Comparison of ENCODE assay signal across 24 cellular contexts in the genomic region with DNA sequence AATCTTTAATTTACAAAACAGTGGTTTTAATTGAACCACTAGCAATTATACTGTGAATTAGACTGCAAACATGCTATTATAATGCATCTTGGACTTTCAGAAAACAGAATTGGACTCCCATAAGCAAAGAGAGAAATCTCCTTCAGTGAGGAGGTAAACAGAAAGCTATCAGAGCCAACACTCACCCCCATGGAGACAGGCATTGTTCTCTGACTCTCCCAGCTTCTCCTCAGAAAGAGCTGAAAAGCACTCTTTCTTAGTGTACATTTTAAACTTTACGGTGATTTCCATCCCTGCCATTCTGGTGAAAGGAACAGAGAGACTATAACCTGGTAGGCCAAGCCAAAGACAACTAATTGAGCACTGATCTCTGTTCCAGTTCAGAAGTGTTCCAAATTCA.
DNase-seq lines count a peak whose midpoint lies in the region; ATAC-seq and TF ChIP-seq lines count a peak whose summit lies in the region.
"Had no signal": no experiment of that assay in that cellular context is flagged by ENCODE, and none has a peak within 500 bp of the region (broad histone marks: within the 10 kb centered on the region; RNA-seq: fewer than 3 reads in every experiment).

No MANE protein-coding gene starts in this region.

- H3K4me2 ChIP-seq in neural progenitor cell = peak overlapping the region; percentile 61
- H3K4me2 ChIP-seq: BLaER1 treated with 17β-estradiol and CSF1 and Interleukin-3, amounts not matched to agents 10 nM and 100 nM; PC-9 had no signal

- H4K20me1 ChIP-seq in neural progenitor cell (ENCODE audit: low read depth) = no peaks in the 10 kb centered on the region
- H4K20me1 ChIP-seq: BLaER1 treated with 17β-estradiol and CSF1 and Interleukin-3, amounts not matched to agents 10 nM and 100 nM had no signal

- H3K4me1 ChIP-seq in endodermal cell (ENCODE audit: control insufficient read depth, insufficient read depth, low read length) (peaks cover 2% of the 10 kb centered on the region), neural progenitor cell (peaks cover 22% of the 10 kb centered on the region)
- H3K4me1 ChIP-seq: BLaER1 treated with 17β-estradiol and CSF1 and Interleukin-3, amounts not matched to agents 10 nM and 100 nM; Caco-2 had no signal

- peaks cover 10% of the 10 kb centered on the region for H3F3A ChIP-seq in neural progenitor cell (ENCODE audit: low read depth)

- no peak overlapping the region for H3K9ac ChIP-seq in endodermal cell (ENCODE audit: extremely low read depth, low read length, poor library complexity, severe bottlenecking)
- H3K9ac ChIP-seq in neural progenitor cell = no peak overlapping the region
- H3K9ac ChIP-seq: BLaER1 treated with 17β-estradiol and CSF1 and Interleukin-3, amounts not matched to agents 10 nM and 100 nM had no signal

- ATAC-seq in GM21825 (IDR thresholded peaks at IDR 0.05; ENCODE audit: unreplicated experiment) (no peak), GM21515 (IDR thresholded peaks at IDR 0.05; ENCODE audit: unreplicated experiment) (no peak)

- no peak for TF ChIP-seq CTCF in endodermal cell (conservative IDR thresholded peaks at IDR 0.05)
- TF ChIP-seq CTCF in neural progenitor cell (IDR thresholded peaks at IDR 0.05) = no peak

- no peaks in the 10 kb centered on the region for H3K9me3 ChIP-seq in endodermal cell (ENCODE audit: control insufficient read depth, low read length)
- H3K9me3 ChIP-seq in neural progenitor cell (ENCODE audit: low read depth) = no peaks in the 10 kb centered on the region
- H3K9me3 ChIP-seq: BLaER1 treated with 17β-estradiol and CSF1 and Interleukin-3, amounts not matched to agents 10 nM and 100 nM; Caco-2 had no signal

- H3K36me3 ChIP-seq in endodermal cell (ENCODE audit: control insufficient read depth, insufficient read depth, low read length) (no peaks in the 10 kb centered on the region), neural progenitor cell (no peaks in the 10 kb centered on the region)
- H3K36me3 ChIP-seq: BLaER1 treated with 17β-estradiol and CSF1 and Interleukin-3, amounts not matched to agents 10 nM and 100 nM had no signal

- H3K27me3 ChIP-seq in endodermal cell (ENCODE audit: control insufficient read depth, insufficient read depth, low read length, poor library complexity, severe bottlenecking) (no peaks in the 10 kb centered on the region), neural progenitor cell (no peaks in the 10 kb centered on the region)
- H3K27me3 ChIP-seq: BLaER1 treated with 17β-estradiol and CSF1 and Interleukin-3, amounts not matched to agents 10 nM and 100 nM had no signal

- H3K27ac Mint-ChIP-seq in endodermal cell (peak overlapping the region; percentile 82), neural progenitor cell (peak overlapping the region; percentile 61)
- H3K27ac Mint-ChIP-seq: CD4-positive, alpha-beta memory T cell had no signal

- WGBS in endodermal cell (ENCODE audit: insufficient coverage in 1 of 2, insufficient read length in 1 of 2), 2 experiments = 14 to 67% methylated on average over 1 of the region's 1 CpG

- H3K79me2 ChIP-seq in neural progenitor cell (ENCODE audit: low read depth) = no peaks in the 10 kb centered on the region

- no peak overlapping the region for H3K27ac ChIP-seq in endodermal cell (ENCODE audit: low read depth, low read length)
- H3K27ac ChIP-seq in neural progenitor cell = peak overlapping the region; percentile 80
- H3K27ac ChIP-seq: BLaER1 treated with 17β-estradiol and CSF1 and Interleukin-3, amounts not matched to agents 10 nM and 100 nM; HL-60; PC-9 had no signal

- no peaks in the 10 kb centered on the region for H3K9me3 Mint-ChIP-seq in endodermal cell
- no peaks in the 10 kb centered on the region for H3K9me3 Mint-ChIP-seq in neural progenitor cell
- H3K9me3 Mint-ChIP-seq: CD4-positive, alpha-beta memory T cell had no signal

- peak; percentile 20 for DNase-seq in NCI-H748 (lab: John Stamatoyannopoulos, UW; ENCODE audit: unreplicated experiment)
- DNase-seq in NCI-H748 treated with DMSO at 0.1 percent for 48 hours (lab: John Stamatoyannopoulos, UW) = no peak
- peak; percentile 53 for DNase-seq in endodermal cell
- DNase-seq in neural progenitor cell (ENCODE audit: low spot score) = peak; percentile 63
- no peak for DNase-seq in activated CD4-positive, CD25-positive, alpha-beta regulatory T cell (lab: John Stamatoyannopoulos, UW)
- DNase-seq: 8988T; Caco-2; CD4-positive, alpha-beta memory T cell; DMS 273 treated with DMSO at 0.1 percent for 48 hours; DMS79 treated with DMSO at 0.1 percent for 48 hours; KG1; NCI-H1092 treated with DMSO at 0.1 percent for 48 hours; NCI-H1436 treated with DMSO at 0.1 percent for 48 hours; NCI-H1930; NCI-H2171; NCI-H345; NCI-H524; PC-9; RPMI8226; SHP77 had no signal

- peak overlapping the region; percentile 28 for H2AFZ ChIP-seq in neural progenitor cell (replicated peaks)
- H2AFZ ChIP-seq: PC-9 had no signal

- no peak overlapping the region for H3K4me3 Mint-ChIP-seq in endodermal cell
- no peak overlapping the region for H3K4me3 Mint-ChIP-seq in neural progenitor cell
- H3K4me3 Mint-ChIP-seq: CD4-positive, alpha-beta memory T cell had no signal

- H3K4me1 Mint-ChIP-seq in endodermal cell (peaks cover 12% of the 10 kb centered on the region), neural progenitor cell (peaks cover 37% of the 10 kb centered on the region)
- H3K4me1 Mint-ChIP-seq: CD4-positive, alpha-beta memory T cell had no signal

- H3K36me3 Mint-ChIP-seq in endodermal cell (ENCODE audit: low read depth) (no peaks in the 10 kb centered on the region), neural progenitor cell (no peaks in the 10 kb centered on the region)
- H3K36me3 Mint-ChIP-seq: CD4-positive, alpha-beta memory T cell had no signal

- H3K27me3 Mint-ChIP-seq in endodermal cell (ENCODE audit: insufficient read depth) (no peaks in the 10 kb centered on the region), neural progenitor cell (ENCODE audit: insufficient read depth, low read depth) (no peaks in the 10 kb centered on the region)
- H3K27me3 Mint-ChIP-seq: CD4-positive, alpha-beta memory T cell had no signal

- H3K4me3 ChIP-seq in endodermal cell (ENCODE audit: low read length) (no peak overlapping the region), neural progenitor cell (no peak overlapping the region)
- H3K4me3 ChIP-seq: BLaER1 treated with 17β-estradiol and CSF1 and Interleukin-3, amounts not matched to agents 10 nM and 100 nM; PC-9 had no signal

Comparison
In these comparisons a context has a peak if more than half of its experiments do, and no peak if none do; other contexts are left out.
1. DNase-seq: peak in NCI-H748 (single experiment), endodermal cell (single experiment) and neural progenitor cell (single experiment); none in NCI-H748 treated with DMSO at 0.1 percent for 48 hours (single experiment) and activated CD4-positive, CD25-positive, alpha-beta regulatory T cell (0 of 4).